ENCODE assay signal across 8 cellular contexts in the genomic region with DNA sequence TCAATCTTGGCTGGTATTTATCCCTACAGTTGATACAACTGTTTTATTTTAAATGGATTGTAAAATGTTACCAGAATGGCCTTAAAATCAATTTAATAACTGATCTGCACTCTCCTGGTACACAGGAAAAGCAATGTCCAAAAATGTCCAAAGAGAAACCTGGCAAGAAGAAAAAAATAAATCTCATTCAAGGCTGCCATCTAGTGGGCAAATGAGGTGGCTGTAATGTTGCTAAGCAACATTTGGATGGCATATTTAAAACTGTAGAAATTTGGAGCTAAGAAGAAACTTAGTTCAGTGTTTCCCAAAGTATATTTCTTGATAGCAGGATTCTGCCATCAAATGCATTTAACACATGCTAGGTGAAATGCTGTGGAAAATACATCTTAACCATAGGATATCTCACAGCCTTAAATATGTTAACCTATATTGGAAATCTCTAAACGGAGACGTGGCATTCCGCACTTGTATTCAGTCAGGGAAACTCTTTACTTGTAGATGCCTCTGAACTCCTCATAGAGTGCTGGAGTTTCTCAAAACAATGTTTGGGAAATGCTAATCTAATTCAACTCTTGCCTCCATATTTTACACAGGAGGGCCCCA.
A peak's percentile ranks its signal among the peaks of the same experiment; 100 is the strongest.
DNase-seq lines count a peak whose midpoint lies in the region; ATAC-seq, FAIRE-seq and TF ChIP-seq lines count a peak whose summit lies in the region.

No MANE protein-coding gene starts in this region.

- no peaks in the 10 kb centered on the region for H4K20me1 ChIP-seq in K562 (replicated peaks; ENCODE audit: control insufficient read depth, insufficient read depth, low read length)

- H3K4me3 ChIP-seq in K562 = no peak overlapping the region
- no peak overlapping the region for H3K4me3 ChIP-seq in kidney epithelial cell (ENCODE audit: low read depth, low read length)
- H3K4me3 ChIP-seq in tibial nerve = no peak overlapping the region

- POLR2A ChIA-PET in K562 (lab: Yijun Ruan, JAX) = interaction anchor here (0.7 kb wide), 1 partner anchor 922 kb away, joined by 3 read pairs; no protein-coding TSS in a partner anchor

- H3K9ac ChIP-seq in K562 (ENCODE audit: insufficient read depth in 1 of 2, low read depth in 2 of 2, low read length in 2 of 2) = no peak overlapping the region

- no peak for TF ChIP-seq POLR2A in K562 (conservative IDR thresholded peaks at IDR 0.05)
- no peak for TF ChIP-seq POLR2A in tibial nerve (IDR thresholded peaks at IDR 0.05)

- H3K79me2 ChIP-seq in K562 (ENCODE audit: control insufficient read depth, insufficient read depth, low read length) = no peaks in the 10 kb centered on the region

- no peak for ATAC-seq in K562
- no peak for ATAC-seq in GM18858 (IDR thresholded peaks at IDR 0.05; ENCODE audit: unreplicated experiment)
- no peak for ATAC-seq in GM21390 (IDR thresholded peaks at IDR 0.05; ENCODE audit: unreplicated experiment)

- H3K4me2 ChIP-seq in K562 (ENCODE audit: insufficient read depth, low read length) = no peak overlapping the region

- BruUV-seq in K562 (replicated peaks; lab: Mats Ljungman, UMichigan) = no TSS peak

- intact Hi-C loops in K562 (cut with micrococcal nuclease) = no loop called here

- H3K9me3 ChIP-seq in K562 (replicated peaks; ENCODE audit: control insufficient read depth, insufficient read depth, low read depth, low read length) (no peaks in the 10 kb centered on the region), tibial nerve (no peaks in the 10 kb centered on the region)

- TF ChIP-seq RAD21 in K562 (CRISPR knock-in tag; conservative IDR thresholded peaks at IDR 0.05 in 1 of 2, IDR thresholded peaks at IDR 0.05 in 1 of 2) = peak; percentile 54 to 65

- in situ Hi-C loops in GM13976 (cut with MboI; ENCODE audit: low sequenced_read_pairs, unreplicated experiment) (loop anchor here (25.0 kb wide), 2 partner anchors 764 to 1389 kb away; partner anchors contain the start of gene WNT5A), K562 (cut with MboI) (no loop called here)

- no peaks in the 10 kb centered on the region for H3K27me3 ChIP-seq in K562 (ENCODE audit: control insufficient read depth in 2 of 2, insufficient read depth in 2 of 2, low read length in 2 of 2)
- H3K27me3 ChIP-seq in kidney epithelial cell (ENCODE audit: control insufficient read depth, insufficient read depth, low read length) = no peaks in the 10 kb centered on the region
- no peaks in the 10 kb centered on the region for H3K27me3 ChIP-seq in tibial nerve

- H3K27ac ChIP-seq in K562 (ENCODE audit: extremely low read depth, low read depth, low read length) (no peak overlapping the region), tibial nerve (no peak overlapping the region)

- 81% methylated on average over 3 of the region's 3 CpGs for WGBS in K562 (ENCODE audit: insufficient coverage, low coverage, missing lambda C conversion rate)
- WGBS in tibial nerve, 2 donors = 85 to 92% methylated on average over 3 of the region's 3 CpGs

- no peak overlapping the region for H2AFZ ChIP-seq in K562 (ENCODE audit: low read depth, low read length)

- peak; percentile 55 for FAIRE-seq in K562 (lab: Jason Lieb, UNC)

- peak; percentile 16 for DNase-seq in COLO668 (lab: John Stamatoyannopoulos, UW; ENCODE audit: unreplicated experiment)
- DNase-seq in GM13976 (ENCODE audit: low spot score) = peak; percentile 48
- peak; percentile 66 for DNase-seq in NCI-H2227 treated with DMSO at 0.1 percent for 48 hours (lab: John Stamatoyannopoulos, UW)
- DNase-seq in K562 (ENCODE audit: extremely low read depth in 1 of 4, low spot score in 3 of 4) = peak; percentile 24 to 39 (median 28)
- no peak for DNase-seq in kidney epithelial cell (ENCODE audit: low read depth)
- peak in 1 of 2 donors; percentile 75 for DNase-seq in tibial nerve (ENCODE audit: low spot score in 2 of 2)

- peak; percentile 64 for TF ChIP-seq CTCF in GM13976 (IDR thresholded peaks at IDR 0.05; ENCODE audit: borderline replicate concordance, control extremely low read depth, extremely low read depth, insufficient read depth, missing control alignments)
- peak; percentile 20 to 72 (median 57); a peak in 5 of 6 replicates for TF ChIP-seq CTCF in K562 (IDR thresholded peaks at IDR 0.05 in 2 of 3, conservative IDR thresholded peaks at IDR 0.05 in 1 of 3; ENCODE audit: insufficient read depth in 2 of 3, low read depth in 1 of 3, low read length in 3 of 3)
- peak; percentile 59 for TF ChIP-seq CTCF in kidney epithelial cell (IDR thresholded peaks at IDR 0.05; ENCODE audit: insufficient read depth, low read length, poor library complexity, severe bottlenecking)
- peak; percentile 59 to 76 (median 72) for TF ChIP-seq CTCF in tibial nerve (IDR thresholded peaks at IDR 0.05)

- CTCF ChIA-PET in K562 (lab: Yijun Ruan, JAX; ENCODE audit: low intra/inter-chr PET ratio) = no interaction called here

- no peak for TF ChIP-seq EP300 in K562 (IDR thresholded peaks at IDR 0.05; ENCODE audit: low read length)
- no peak for TF ChIP-seq EP300 in tibial nerve (IDR thresholded peaks at IDR 0.05)

- no peaks in the 10 kb centered on the region for H3K36me3 ChIP-seq in K562 (ENCODE audit: control insufficient read depth, insufficient read depth, low read length)
- no peaks in the 10 kb centered on the region for H3K36me3 ChIP-seq in kidney epithelial cell (ENCODE audit: control insufficient read depth, insufficient read depth, low read length)
- H3K36me3 ChIP-seq in tibial nerve = no peaks in the 10 kb centered on the region

- H3K9me1 ChIP-seq in K562 (ENCODE audit: control insufficient read depth, insufficient read depth, low read length) = no peaks in the 10 kb centered on the region

- H3K4me1 ChIP-seq in K562 (replicated peaks in 1 of 2; ENCODE audit: control insufficient read depth in 2 of 2, insufficient read depth in 2 of 2, low read length in 2 of 2) (no peaks in the 10 kb centered on the region), tibial nerve (no peaks in the 10 kb centered on the region)

TF ChIP-seq in K562, 482 proteins besides CTCF, POLR2A, EP300 and RAD21:
- TF ChIP-seq, protein P1, sequence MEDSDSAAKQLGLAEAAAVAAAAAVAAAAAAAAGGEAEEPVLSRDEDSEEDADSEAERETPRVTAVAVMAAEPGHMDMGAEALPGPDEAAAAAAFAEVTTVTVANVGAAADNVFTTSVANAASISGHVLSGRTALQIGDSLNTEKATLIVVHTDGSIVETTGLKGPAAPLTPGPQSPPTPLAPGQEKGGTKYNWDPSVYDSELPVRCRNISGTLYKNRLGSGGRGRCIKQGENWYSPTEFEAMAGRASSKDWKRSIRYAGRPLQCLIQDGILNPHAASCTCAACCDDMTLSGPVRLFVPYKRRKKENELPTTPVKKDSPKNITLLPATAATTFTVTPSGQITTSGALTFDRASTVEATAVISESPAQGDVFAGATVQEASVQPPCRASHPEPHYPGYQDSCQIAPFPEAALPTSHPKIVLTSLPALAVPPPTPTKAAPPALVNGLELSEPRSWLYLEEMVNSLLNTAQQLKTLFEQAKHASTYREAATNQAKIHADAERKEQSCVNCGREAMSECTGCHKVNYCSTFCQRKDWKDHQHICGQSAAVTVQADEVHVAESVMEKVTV (CRISPR knock-in tag; IDR thresholded peaks at IDR 0.05) = peak; percentile 43; the same call in 1 of the 2 replicates
- no peak for TF ChIP-seq ZNF274 (IDR thresholded peaks at IDR 0.05; ENCODE audit: borderline replicate concordance, low read depth, low read length)
- no peak for TF ChIP-seq HNRNPL (IDR thresholded peaks at IDR 0.05; ENCODE audit: low read depth, low read length)
- TF ChIP-seq ETV6 (IDR thresholded peaks at IDR 0.05; ENCODE audit: borderline replicate concordance in 1 of 2, low read depth in 2 of 2, low read length in 1 of 2) = no peak
- no peak for TF ChIP-seq ETV6 (CRISPR knock-in tag; IDR thresholded peaks at IDR 0.05; ENCODE audit: borderline replicate concordance)
- peak; percentile 80 for TF ChIP-seq RFX1 (IDR thresholded peaks at IDR 0.05)
- no peak for TF ChIP-seq RFX7 (CRISPR knock-in tag; IDR thresholded peaks at IDR 0.05)
- TF ChIP-seq ZNF696 (CRISPR knock-in tag; conservative IDR thresholded peaks at IDR 0.05) = no peak
- TF ChIP-seq ZNF253 (CRISPR knock-in tag; conservative IDR thresholded peaks at IDR 0.05) = no peak
- TF ChIP-seq HOXB6 (CRISPR knock-in tag; IDR thresholded peaks at IDR 0.05; ENCODE audit: borderline replicate concordance) = no peak
- 0 out of 2 replicates have a peak, but pooled peaks have one; percentile 30 for TF ChIP-seq SMC3 (conservative IDR thresholded peaks at IDR 0.05; ENCODE audit: insufficient read depth, low read depth, low read length)
- TF ChIP-seq COPS2 (conservative IDR thresholded peaks at IDR 0.05) = no peak
- no peak for TF ChIP-seq ZNF232 (CRISPR knock-in tag; IDR thresholded peaks at IDR 0.05)
